In the genomic region with DNA sequence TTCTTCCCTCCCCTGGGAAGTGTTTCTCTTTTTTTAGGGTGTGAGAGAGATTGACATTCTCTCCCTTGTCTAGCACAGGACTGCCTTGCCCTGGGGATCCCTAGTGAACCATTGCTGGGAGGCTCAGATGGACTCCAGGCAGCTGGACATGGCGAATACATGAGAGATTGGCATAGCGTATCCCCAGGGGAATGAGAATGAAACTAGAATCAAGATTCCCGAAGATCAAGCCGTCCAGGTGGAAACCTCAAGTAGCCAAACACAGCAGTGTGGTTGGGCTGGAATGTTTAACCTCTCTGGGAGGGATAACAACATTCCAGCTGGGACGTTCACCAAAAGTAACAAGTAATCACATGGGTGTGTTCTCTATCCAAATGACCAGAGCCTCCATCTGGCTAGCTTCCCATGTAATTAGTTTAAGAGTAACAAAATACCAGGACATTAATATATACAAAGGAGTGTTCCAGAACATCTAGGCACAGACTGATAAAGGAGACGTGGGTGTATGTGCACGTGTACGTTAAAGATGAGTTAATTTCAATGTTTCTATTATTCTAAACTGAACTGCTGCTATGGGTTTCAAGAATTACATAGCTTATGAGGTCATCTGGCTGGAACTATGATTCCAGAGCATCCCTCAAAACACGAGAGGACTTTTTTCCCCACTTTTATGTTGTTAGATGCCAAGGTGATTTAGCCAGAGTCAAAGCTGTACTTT, we compare ENCODE assay signal across 9 cellular contexts.
DNase-seq lines count a peak whose midpoint lies in the region; TF ChIP-seq lines count a peak whose summit lies in the region.
"Had no signal": no experiment of that assay in that cellular context is flagged by ENCODE, and none has a peak within 500 bp of the region (broad histone marks: within the 10 kb centered on the region; RNA-seq: fewer than 3 reads in every experiment).

No MANE protein-coding gene starts in this region.

- H3K9me3 ChIP-seq in fibroblast of lung (ENCODE audit: control insufficient read depth, insufficient read depth, low read depth, low read length) (no peaks in the 10 kb centered on the region), osteoblast (ENCODE audit: low read depth, low read length) (no peaks in the 10 kb centered on the region)

- H4K20me1 ChIP-seq in fibroblast of lung (ENCODE audit: control insufficient read depth, extremely low read depth, insufficient read depth, low read length) = no peaks in the 10 kb centered on the region
- peaks cover 3% of the 10 kb centered on the region for H4K20me1 ChIP-seq in osteoblast (ENCODE audit: insufficient read depth, low read length)

- H3K9ac ChIP-seq in fibroblast of lung (ENCODE audit: insufficient read depth, low read length) = peak overlapping the region; percentile 20

- H3K4me1 ChIP-seq in fibroblast of lung (ENCODE audit: control insufficient read depth, extremely low read depth, insufficient read depth, low read length) (peaks cover 22% of the 10 kb centered on the region), osteoblast (ENCODE audit: insufficient read depth, low read length) (peaks cover 16% of the 10 kb centered on the region)

- H3K4me2 ChIP-seq in fibroblast of lung (ENCODE audit: extremely low read depth, insufficient read depth, low read length) (peak overlapping the region; percentile 69), osteoblast (ENCODE audit: insufficient read depth, low read length) (peak overlapping the region; percentile 67)

- H3K4me3 ChIP-seq in fibroblast of lung (replicated peaks in 1 of 4; ENCODE audit: control extremely low read depth in 1 of 4, insufficient read depth in 1 of 4, low read depth in 3 of 4, low read length in 4 of 4) (peak overlapping the region in 3 of 4 experiments; percentile 11 to 19 (median 15)), osteoblast (ENCODE audit: insufficient read depth, low read length) (peak overlapping the region; percentile 20)

- H3K36me3 ChIP-seq in fibroblast of lung (ENCODE audit: control insufficient read depth, insufficient read depth, low read length) (no peaks in the 10 kb centered on the region), osteoblast (ENCODE audit: insufficient read depth, low read length) (no peaks in the 10 kb centered on the region)

- peak overlapping the region; percentile 32 for H3K27ac ChIP-seq in C4-2B
- H3K27ac ChIP-seq in RWPE1 = peak overlapping the region; percentile 69
- H3K27ac ChIP-seq in fibroblast of lung (ENCODE audit: insufficient read depth, low read length) = peak overlapping the region; percentile 74
- peak overlapping the region; percentile 7 for H3K27ac ChIP-seq in osteoblast (ENCODE audit: low read depth, low read length)

- CTCF ChIA-PET in RWPE1 (lab: Yijun Ruan, JAX) = interaction anchor here (0.6 kb wide), 2 partner anchors 14 to 508 kb away, joined by 3 to 4 read pairs; no protein-coding TSS in a partner anchor

- POLR2A ChIA-PET in RWPE1 (lab: Yijun Ruan, JAX; ENCODE audit: low non-redundant PET) = interaction anchor here (0.6 kb wide), 1 partner anchor 32 kb away, joined by 4 read pairs; no protein-coding TSS in a partner anchor

- no peaks in the 10 kb centered on the region for H3K79me2 ChIP-seq in fibroblast of lung (ENCODE audit: control insufficient read depth, insufficient read depth, low read length)
- no peaks in the 10 kb centered on the region for H3K79me2 ChIP-seq in osteoblast (ENCODE audit: insufficient read depth, low read length)

- no peaks in the 10 kb centered on the region for H3K27me3 ChIP-seq in fibroblast of lung (ENCODE audit: control insufficient read depth, insufficient read depth, low read length)
- H3K27me3 ChIP-seq in osteoblast (ENCODE audit: insufficient read depth, low read length) = no peaks in the 10 kb centered on the region

- no peak for TF ChIP-seq CTCF in C4-2B (conservative IDR thresholded peaks at IDR 0.05)
- no peak for TF ChIP-seq CTCF in RWPE1 (conservative IDR thresholded peaks at IDR 0.05; ENCODE audit: low read depth)
- no peak for TF ChIP-seq CTCF in fibroblast of lung (conservative IDR thresholded peaks at IDR 0.05 in 1 of 2, IDR thresholded peaks at IDR 0.05 in 1 of 2; ENCODE audit: low read depth in 1 of 2, low read length in 2 of 2)
- no peak for TF ChIP-seq CTCF in osteoblast (IDR thresholded peaks at IDR 0.05; ENCODE audit: extremely low read depth, low read depth, low read length)

- H2AFZ ChIP-seq in fibroblast of lung (ENCODE audit: low read length) (no peak overlapping the region), osteoblast (ENCODE audit: low read length) (no peak overlapping the region)

- DNase-seq in RWPE1 (ENCODE audit: low spot score) (peak; percentile 85), fibroblast of lung (ENCODE audit: low read depth in 2 of 2) (peak; percentile 84 to 97), osteoblast (ENCODE audit: insufficient read length, low spot score, missing footprints) (peak; percentile 57), COR-L47 (lab: John Stamatoyannopoulos, UW) (no peak), DMS153 treated with DMSO at 0.1 percent for 48 hours (lab: John Stamatoyannopoulos, UW; ENCODE audit: unreplicated experiment) (no peak)
- DNase-seq in stimulated activated naive CD4-positive, alpha-beta T cell treated with Interleukin-2 at 50 U/mL for 16 hours (lab: John Stamatoyannopoulos, UW) = no peak
- DNase-seq in stimulated activated CD4-positive, alpha-beta T cell treated with anti-CD3 and anti-CD28 coated beads, Interleukin-4, amount 100 ng/mL, for 24 hours = no peak
- DNase-seq: activated gamma-delta T cell treated with Interleukin-2 at 50 U/mL for 16 hours had no signal

Comparison
In these comparisons a context has a peak if more than half of its experiments do, and no peak if none do; other contexts are left out.
1. H3K27ac ChIP-seq: peak in every context shown above with its lines; median percentile 74 in fibroblast of lung; 69 in RWPE1; 32 in C4-2B; 7 in osteoblast.
2. DNase-seq: peak in RWPE1 (single experiment), fibroblast of lung (2 of 2) and osteoblast (single experiment); none in stimulated activated naive CD4-positive, alpha-beta T cell treated with Interleukin-2 at 50 U/mL for 16 hours (single experiment), stimulated activated CD4-positive, alpha-beta T cell treated with anti-CD3 and anti-CD28 coated beads, Interleukin-4, amount 100 ng/mL, for 24 hours (single experiment), COR-L47 (single experiment) and DMS153 treated with DMSO at 0.1 percent for 48 hours (single experiment).